ENCODE assay signal across 8 cellular contexts in genomic region chr19:41439441-41440222, GRCh38. TPM values are rescaled to one million over a fixed set of nuclear protein-coding genes. Genes with fewer than 3 reads are reported as not detected.
DNase-seq lines count a peak whose midpoint lies in the region; ATAC-seq and TF ChIP-seq lines count a peak whose summit lies in the region.

Gene DMAC2 (minus strand): TSS chr19:41439912. CDS start chr19:41439899, 13 bp downstream.

- DNase-seq in Daoy (ENCODE audit: low read depth): peak; percentile 99
- DNase-seq in Peyer's patch: peak; percentile 95 to 100 (median 98)
- peak; percentile 96 to 97 for DNase-seq in activated T-cell treated with anti-CD3 and anti-CD28 coated beads, Interleukin-2, amount 50 U/mL, for 48 hours
- peak; percentile 95 for DNase-seq in fibroblast of gingiva (ENCODE audit: low read depth)
- peak; percentile 86 for DNase-seq in naive B cell

- peaks cover 0 to 9% of the 10 kb centered on the region in 2 donors for H3K36me3 Mint-ChIP-seq in naive B cell
- peaks cover 16% of the 10 kb centered on the region for H3K36me3 Mint-ChIP-seq in stimulated activated memory B cell treated with anti-CD40 and anti-IgM and Interleukin-4, amounts not matched to agents 10 μg/mL and 1 μg/mL and 100 μg/mL, for 72 hours

- H3K27ac Mint-ChIP-seq in naive B cell: peak within 1 kb of the TSS in 3 of 6 donors; percentile 33 to 90 (median 61)
- H3K27ac Mint-ChIP-seq in stimulated activated memory B cell treated with anti-CD40 and anti-IgM and Interleukin-4, amounts not matched to agents 10 μg/mL and 1 μg/mL and 100 μg/mL, for 72 hours: no peak within 1 kb of the TSS

- H3K27me3 Mint-ChIP-seq in naive B cell: peaks cover 9 to 17% (median 16%) of the 10 kb centered on the region in 3 donors
- H3K27me3 Mint-ChIP-seq in stimulated activated memory B cell treated with anti-CD40 and anti-IgM and Interleukin-4, amounts not matched to agents 10 μg/mL and 1 μg/mL and 100 μg/mL, for 72 hours: no peaks in the 10 kb centered on the region

- peak; percentile 19 to 75 (median 51) for TF ChIP-seq CTCF in Peyer's patch (IDR thresholded peaks at IDR 0.05)

- H3K9me3 ChIP-seq in KOPT-K1 (ENCODE audit: insufficient read depth, low read length, poor library complexity, severe bottlenecking): no peaks in the 10 kb centered on the region
- no peaks in the 10 kb centered on the region for H3K9me3 ChIP-seq in Peyer's patch

- H3K4me3 ChIP-seq in Peyer's patch: peak within 1 kb of the TSS; percentile 65 to 91 (median 83)

- peak within 1 kb of the TSS in 4 of 8 donors; percentile 5 to 68 (median 32) for H3K4me3 Mint-ChIP-seq in naive B cell
- no peak within 1 kb of the TSS for H3K4me3 Mint-ChIP-seq in stimulated activated memory B cell treated with anti-CD40 and anti-IgM and Interleukin-4, amounts not matched to agents 10 μg/mL and 1 μg/mL and 100 μg/mL, for 72 hours

- H3K4me1 ChIP-seq in Peyer's patch: peaks cover 0 to 38% (median 3%) of the 10 kb centered on the region in 4 donors

- peaks cover 10% of the 10 kb centered on the region; the same call in 1 of the 2 replicates for H3K36me3 ChIP-seq in KOPT-K1 (ENCODE audit: insufficient read depth, low read length)
- H3K36me3 ChIP-seq in Peyer's patch: peaks cover 0 to 6% (median 0%) of the 10 kb centered on the region in 3 donors

- H3K27ac ChIP-seq in KOPT-K1 (ENCODE audit: low read depth, low read length, poor library complexity, severe bottlenecking) (peak within 1 kb of the TSS; percentile 70), Peyer's patch (peak within 1 kb of the TSS; percentile 82 to 98 (median 92))

- H3K4me1 Mint-ChIP-seq in naive B cell: peaks cover 6 to 25% (median 13%) of the 10 kb centered on the region in 3 donors
- peaks cover 15% of the 10 kb centered on the region for H3K4me1 Mint-ChIP-seq in stimulated activated memory B cell treated with anti-CD40 and anti-IgM and Interleukin-4, amounts not matched to agents 10 μg/mL and 1 μg/mL and 100 μg/mL, for 72 hours

- ATAC-seq in GM21786 (IDR thresholded peaks at IDR 0.05; ENCODE audit: unreplicated experiment) (peak; percentile 90), naive B cell (ENCODE audit: low read depth in 2 of 2) (peak; percentile 98 to 99)
- ATAC-seq in stimulated activated memory B cell treated with anti-CD40 and anti-IgM and Interleukin-4, amounts not matched to agents 10 μg/mL and 1 μg/mL and 100 μg/mL, for 72 hours: peak; percentile 98

- TF ChIP-seq POLR2A in Peyer's patch (IDR thresholded peaks at IDR 0.05): peak; percentile 84 to 87

- no peaks in the 10 kb centered on the region for H3K27me3 ChIP-seq in Peyer's patch

- H3K9me3 Mint-ChIP-seq in naive B cell: no peaks in the 10 kb centered on the region
- no peaks in the 10 kb centered on the region for H3K9me3 Mint-ChIP-seq in stimulated activated memory B cell treated with anti-CD40 and anti-IgM and Interleukin-4, amounts not matched to agents 10 μg/mL and 1 μg/mL and 100 μg/mL, for 72 hours

RNA-seq across cellular contexts. Expression of gene DMAC2, which starts in this region (rescaled TPM):
- total RNA-seq in Daoy (2014; rRNA removed; shearing (Covaris generic)): 71.5 and 99.0 TPM in 2 replicates
- 10 to 100 TPM; 41.3 to 62.0 (median 48.3) TPM for total RNA-seq in Peyer's patch
- polyA plus RNA-seq in naive B cell (ENCODE audit: low read depth in 6 of 6): 10 to 100 TPM; 47.0 to 67.1 (median 57.7) TPM

Comparison
In these comparisons a context has a peak if more than half of its experiments do, and no peak if none do; other contexts are left out.
1. Peak in every context shown above with its lines: DNase-seq, ATAC-seq, H3K4me3 ChIP-seq and H3K27ac ChIP-seq.